Comparison of ENCODE assay signal across 13 cellular contexts in genomic region chr6:70797625-70798024, GRCh38.
DNase-seq lines count a peak whose midpoint lies in the region; ATAC-seq lines count a peak whose summit lies in the region.
"Had no signal": no experiment of that assay in that cellular context is flagged by ENCODE, and none has a peak within 500 bp of the region (broad histone marks: within the 10 kb centered on the region; RNA-seq: fewer than 3 reads in every experiment).

No MANE protein-coding gene starts in this region.

- ATAC-seq in GM18499 (IDR thresholded peaks at IDR 0.05; ENCODE audit: insufficient read depth, unreplicated experiment), result peak; percentile 93
- peak; percentile 83 for ATAC-seq in GM19397 (IDR thresholded peaks at IDR 0.05; ENCODE audit: unreplicated experiment)
- peak; percentile 92 for ATAC-seq in HG02763 (IDR thresholded peaks at IDR 0.05; ENCODE audit: unreplicated experiment)
- ATAC-seq in HG03442 (IDR thresholded peaks at IDR 0.05; ENCODE audit: unreplicated experiment), result peak; percentile 77
- ATAC-seq: T-cell had no signal

- no peak for DNase-seq in NCI-H2029 treated with DMSO at 0.1 percent for 48 hours (lab: John Stamatoyannopoulos, UW)
- no peak for DNase-seq in HUDEP-2 (lab: John Stamatoyannopoulos, UW; ENCODE audit: unreplicated experiment in 76 of 76)
- no peak for DNase-seq in DMS 273 treated with DMSO at 0.1 percent for 48 hours (lab: John Stamatoyannopoulos, UW)
- no peak for DNase-seq in nucleus accumbens (lab: John Stamatoyannopoulos, UW)
- DNase-seq: AML-193, GDM1, MV-4-11, NCI-H82, T-cell had no signal
